8 cellular contexts compared by ENCODE assay signal in genomic region chr11:122863704-122864326, GRCh38. TPM values are rescaled to one million over a fixed set of nuclear protein-coding genes. Genes with fewer than 3 reads are reported as not detected.
A peak's percentile ranks its signal among the peaks of the same experiment; 100 is the strongest.
DNase-seq lines count a peak whose midpoint lies in the region; ATAC-seq and TF ChIP-seq lines count a peak whose summit lies in the region.

No MANE protein-coding gene starts in this region.

- H3K9me3 ChIP-seq in spleen: no peaks in the 10 kb centered on the region

- H3K27ac Mint-ChIP-seq in stimulated activated naive CD8-positive, alpha-beta T cell treated with anti-CD3 and anti-CD28 coated beads, Interleukin-15, amount 100 ng/mL, for 72 hours: no peak overlapping the region
- no peak overlapping the region for H3K27ac Mint-ChIP-seq in activated T-cell treated with anti-CD3 and anti-CD28 coated beads, Interleukin-2, amount 50 U/mL, for 24 hours

- H3K4me3 Mint-ChIP-seq in stimulated activated naive CD8-positive, alpha-beta T cell treated with anti-CD3 and anti-CD28 coated beads, Interleukin-15, amount 100 ng/mL, for 72 hours: no peak overlapping the region
- no peak overlapping the region for H3K4me3 Mint-ChIP-seq in activated T-cell treated with anti-CD3 and anti-CD28 coated beads, Interleukin-2, amount 50 U/mL, for 24 hours

- peaks cover 0 to 13% (median 0%) of the 10 kb centered on the region in 7 donors for H3K27me3 ChIP-seq in spleen (replicated peaks in 1 of 7)

- no peaks in the 10 kb centered on the region for H3K27me3 Mint-ChIP-seq in stimulated activated naive CD8-positive, alpha-beta T cell treated with anti-CD3 and anti-CD28 coated beads, Interleukin-15, amount 100 ng/mL, for 72 hours
- H3K27me3 Mint-ChIP-seq in activated T-cell treated with anti-CD3 and anti-CD28 coated beads, Interleukin-2, amount 50 U/mL, for 24 hours: no peaks in the 10 kb centered on the region

- TF ChIP-seq CTCF in spleen (IDR thresholded peaks at IDR 0.05 in 8 of 11, conservative IDR thresholded peaks at IDR 0.05 in 3 of 11): peak; percentile 49 to 82 (median 75)

- H3K36me3 ChIP-seq in spleen: peaks cover 0 to 10% (median 0%) of the 10 kb centered on the region in 6 donors

- intact Hi-C loops in spleen (cut with DNase I; ENCODE audit: low total_unique reads): loop anchor here (10.0 kb wide), 2 partner anchors 161 to 191 kb away; no protein-coding TSS in a partner anchor

- peak overlapping the region in 2 of 8 donors; percentile 1 to 58 for H3K27ac ChIP-seq in spleen

- peak; percentile 52 for DNase-seq in stimulated activated naive CD8-positive, alpha-beta T cell treated with anti-CD3 and anti-CD28 coated beads, Interleukin-15, Interleukin-2, amounts not matched to agents 100 U/mL and 50 U/mL, for 24 hours
- DNase-seq in stimulated activated naive CD8-positive, alpha-beta T cell treated with anti-CD3 and anti-CD28 coated beads, Interleukin-15, amount 100 ng/mL, for 72 hours: no peak
- DNase-seq in NCI-H526 treated with DMSO at 0.1 percent for 48 hours (lab: John Stamatoyannopoulos, UW) (peak; percentile 56), glomerular visceral epithelial cell (ENCODE audit: extremely low spot score) (peak; percentile 25), spleen (no peak), NCI-H187 treated with DMSO at 0.1 percent for 48 hours (lab: John Stamatoyannopoulos, UW) (no peak), occipital lobe (lab: John Stamatoyannopoulos, UW) (no peak)
- peak; percentile 55 for DNase-seq in activated T-cell treated with anti-CD3 and anti-CD28 coated beads, Interleukin-2, amount 50 U/mL, for 24 hours

- no peak for TF ChIP-seq POLR2A in spleen (IDR thresholded peaks at IDR 0.05)

- H3K4me1 Mint-ChIP-seq in stimulated activated naive CD8-positive, alpha-beta T cell treated with anti-CD3 and anti-CD28 coated beads, Interleukin-15, amount 100 ng/mL, for 72 hours: peaks cover 14% of the 10 kb centered on the region
- H3K4me1 Mint-ChIP-seq in activated T-cell treated with anti-CD3 and anti-CD28 coated beads, Interleukin-2, amount 50 U/mL, for 24 hours (ENCODE audit: low read depth): peaks cover 10% of the 10 kb centered on the region

- WGBS in spleen, 5 donors: 32 to 41% (median 33%) methylated on average over 7 of the region's 7 CpGs

- H3K4me1 ChIP-seq in spleen: peaks cover 0 to 11% (median 7%) of the 10 kb centered on the region in 6 donors

- ATAC-seq in stimulated activated naive CD8-positive, alpha-beta T cell treated with anti-CD3 and anti-CD28 coated beads, Interleukin-15, Interleukin-2, amounts not matched to agents 100 U/mL and 50 U/mL, for 24 hours: no peak
- ATAC-seq in stimulated activated naive CD8-positive, alpha-beta T cell treated with anti-CD3 and anti-CD28 coated beads, Interleukin-15, amount 100 ng/mL, for 72 hours: no peak

- no peaks in the 10 kb centered on the region for H3K9me3 Mint-ChIP-seq in stimulated activated naive CD8-positive, alpha-beta T cell treated with anti-CD3 and anti-CD28 coated beads, Interleukin-15, amount 100 ng/mL, for 72 hours
- H3K9me3 Mint-ChIP-seq in activated T-cell treated with anti-CD3 and anti-CD28 coated beads, Interleukin-2, amount 50 U/mL, for 24 hours: no peaks in the 10 kb centered on the region

- peak overlapping the region in 1 of 8 donors; percentile 20 for H3K4me3 ChIP-seq in spleen

- H3K36me3 Mint-ChIP-seq in activated T-cell treated with anti-CD3 and anti-CD28 coated beads, Interleukin-2, amount 50 U/mL, for 24 hours (ENCODE audit: low read depth): peaks cover 49% of the 10 kb centered on the region

RNA-seq across cellular contexts. Expression of gene JHY, which starts 18.7 kb away (rescaled TPM):
- total RNA-seq in spleen (1 to 10 TPM; 3.8 to 5.6 (median 5.4) TPM), occipital lobe (6.2 TPM)
- 1 to 10 TPM; 1.0 to 1.9 (median 1.7) TPM for polyA plus RNA-seq in spleen

RNA-seq across cellular contexts. Expression of gene CRTAM, which starts 25.5 kb away (rescaled TPM):
- total RNA-seq in spleen (1 to 10 TPM; 2.0 to 6.1 (median 4.4) TPM), occipital lobe (0.47 TPM)
- 1 to 10 TPM in 2 of 3 donors, under 1 TPM in 1; 0.93 to 1.8 (median 1.1) TPM for polyA plus RNA-seq in spleen

Comparison
In these comparisons a context has a peak if more than half of its experiments do, and no peak if none do; other contexts are left out.
1. DNase-seq: peak in stimulated activated naive CD8-positive, alpha-beta T cell treated with anti-CD3 and anti-CD28 coated beads, Interleukin-15, Interleukin-2, amounts not matched to agents 100 U/mL and 50 U/mL, for 24 hours (single experiment), NCI-H526 treated with DMSO at 0.1 percent for 48 hours (single experiment), activated T-cell treated with anti-CD3 and anti-CD28 coated beads, Interleukin-2, amount 50 U/mL, for 24 hours (single experiment) and glomerular visceral epithelial cell (single experiment); none in stimulated activated naive CD8-positive, alpha-beta T cell treated with anti-CD3 and anti-CD28 coated beads, Interleukin-15, amount 100 ng/mL, for 72 hours (0 of 2), spleen (single experiment), NCI-H187 treated with DMSO at 0.1 percent for 48 hours (single experiment) and occipital lobe (single experiment).